ENCODE assay signal across 21 cellular contexts in the genomic region with DNA sequence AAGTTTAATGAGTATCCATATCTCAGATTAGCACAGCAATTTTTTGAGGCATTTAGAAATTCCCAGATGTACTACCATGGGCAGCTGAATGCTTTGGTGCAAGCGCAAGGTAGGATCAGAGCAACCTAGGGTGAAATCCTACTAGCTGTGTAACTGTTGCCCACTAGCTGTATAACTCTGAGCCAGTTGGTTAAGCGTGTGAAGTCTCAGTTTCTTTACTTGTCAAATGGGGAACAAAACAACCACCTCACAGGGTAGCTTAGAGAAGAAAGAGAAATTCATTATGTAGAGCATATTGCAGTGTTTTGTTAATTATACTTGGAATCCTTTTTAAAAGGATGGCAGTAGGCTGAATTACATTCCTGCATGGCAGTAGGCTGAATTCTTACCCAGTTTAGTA.
DNase-seq lines count a peak whose midpoint lies in the region; ATAC-seq, FAIRE-seq and TF ChIP-seq lines count a peak whose summit lies in the region.
"Had no signal": no experiment of that assay in that cellular context is flagged by ENCODE, and none has a peak within 500 bp of the region (broad histone marks: within the 10 kb centered on the region; RNA-seq: fewer than 3 reads in every experiment).

No MANE protein-coding gene starts in this region.

- TF ChIP-seq POLR2A in GM12891 (IDR thresholded peaks at IDR 0.05; ENCODE audit: low read depth, low read length) = no peak
- no peak for TF ChIP-seq POLR2A in right lobe of liver (IDR thresholded peaks at IDR 0.05)

- peak; percentile 47 for FAIRE-seq in GM12891 (lab: Jason Lieb, UNC)
- FAIRE-seq: A204.1, GM18507, GM19239, HepG2 had no signal

- H3K4me1 ChIP-seq in right lobe of liver (no peaks in the 10 kb centered on the region), BE2C (no peaks in the 10 kb centered on the region; the same call in 1 of the 2 replicates)
- H3K4me1 ChIP-seq: HAP-1 had no signal

- 85% methylated on average over 2 of the region's 2 CpGs for WGBS in right lobe of liver (ENCODE audit: insufficient coverage, low coverage, low lambda C conversion rate, missing lambda C conversion rate)

- intact Hi-C loops in right lobe of liver (cut with DNase I) (no loop called here), head of caudate nucleus (cut with DNase I) (no loop called here)

- peak; percentile 17 for DNase-seq in GM12865 (ENCODE audit: low read depth)
- DNase-seq in GM12891 (ENCODE audit: insufficient read length, low spot score) = no peak
- no peak for DNase-seq in right lobe of liver
- DNase-seq in BE2C = no peak
- DNase-seq in head of caudate nucleus = no peak
- DNase-seq: ACHN; CD4-positive, alpha-beta memory T cell; DMS153; DMS79; GDM1; GM23248; Karpas-422; KBM-7 had no signal

- H3K36me3 ChIP-seq in right lobe of liver = no peaks in the 10 kb centered on the region
- H3K36me3 ChIP-seq in BE2C = no peaks in the 10 kb centered on the region
- H3K36me3 ChIP-seq: HAP-1 had no signal

- H3K4me3 ChIP-seq in GM12865 (ENCODE audit: low read depth, low read length) (no peak overlapping the region), right lobe of liver (no peak overlapping the region), BE2C (ENCODE audit: low read depth, low read length) (no peak overlapping the region)
- H3K4me3 ChIP-seq: GM23248, HAP-1 had no signal

- ATAC-seq in GM21786 (IDR thresholded peaks at IDR 0.05; ENCODE audit: unreplicated experiment) = peak; percentile 61
- peak; percentile 51 for ATAC-seq in HG03442 (IDR thresholded peaks at IDR 0.05; ENCODE audit: unreplicated experiment)
- ATAC-seq in right lobe of liver = no peak
- ATAC-seq: HepG2 had no signal

- H3K27ac ChIP-seq in right lobe of liver = no peak overlapping the region
- H3K27ac ChIP-seq: C4-2B, GM23248 had no signal

- TF ChIP-seq CTCF in GM12865 (IDR thresholded peaks at IDR 0.05; ENCODE audit: insufficient read depth, low read depth, low read length, missing control alignments) (no peak), right lobe of liver (IDR thresholded peaks at IDR 0.05) (no peak), BE2C (IDR thresholded peaks at IDR 0.05; ENCODE audit: low read depth, low read length) (no peak)

- H3K27me3 ChIP-seq in right lobe of liver (no peaks in the 10 kb centered on the region), BE2C (no peaks in the 10 kb centered on the region)

- H3K9me3 ChIP-seq in right lobe of liver (no peaks in the 10 kb centered on the region), BE2C (no peaks in the 10 kb centered on the region)
- H3K9me3 ChIP-seq: HAP-1 had no signal

TF ChIP-seq in GM12891, 5 proteins besides CTCF, POLR2A, EP300 and RAD21:
- no peak for TF ChIP-seq TAF1 (IDR thresholded peaks at IDR 0.05; ENCODE audit: low read depth, low read length)
- TF ChIP-seq POLR2AphosphoS5 (IDR thresholded peaks at IDR 0.05; ENCODE audit: low read depth, low read length) = no peak
- TF ChIP-seq PAX5 (IDR thresholded peaks at IDR 0.05; ENCODE audit: insufficient read depth, low read length, severe bottlenecking) = no peak
- no peak for TF ChIP-seq SPI1 (IDR thresholded peaks at IDR 0.05; ENCODE audit: low read depth, low read length)
- TF ChIP-seq POU2F2 (IDR thresholded peaks at IDR 0.05; ENCODE audit: low read depth, low read length) = no peak

Comparison
In these comparisons a context has a peak if more than half of its experiments do, and no peak if none do; other contexts are left out.
1. ATAC-seq: peak in GM21786 (single experiment) and HG03442 (single experiment); none in right lobe of liver (0 of 4).